7 cellular contexts compared by ENCODE assay signal in genomic region chr1:157482717-157483116, GRCh38.
"Had no signal": no experiment of that assay in that cellular context is flagged by ENCODE, and none has a peak within 500 bp of the region (broad histone marks: within the 10 kb centered on the region; RNA-seq: fewer than 3 reads in every experiment).

No MANE protein-coding gene starts in this region.

- H3K36me3 ChIP-seq: HAP-1 had no signal

- H3K4me2 ChIP-seq: GM23338 had no signal

- H3K4me1 ChIP-seq: HAP-1 had no signal

- ATAC-seq: GM23338, HCT116, K562 had no signal

- H3K4me3 Mint-ChIP-seq: GM23338 had no signal

- DNase-seq: H7, IMR-90, KG1 had no signal

- H3K27ac Mint-ChIP-seq: GM23338 had no signal

- H3K9me3 Mint-ChIP-seq: GM23338 had no signal

- H3K4me3 ChIP-seq: GM23338, HAP-1, K562 had no signal

- H3K4me1 Mint-ChIP-seq: GM23338 had no signal
